Comparison of ENCODE assay signal across 1 cellular context in the genomic region with DNA sequence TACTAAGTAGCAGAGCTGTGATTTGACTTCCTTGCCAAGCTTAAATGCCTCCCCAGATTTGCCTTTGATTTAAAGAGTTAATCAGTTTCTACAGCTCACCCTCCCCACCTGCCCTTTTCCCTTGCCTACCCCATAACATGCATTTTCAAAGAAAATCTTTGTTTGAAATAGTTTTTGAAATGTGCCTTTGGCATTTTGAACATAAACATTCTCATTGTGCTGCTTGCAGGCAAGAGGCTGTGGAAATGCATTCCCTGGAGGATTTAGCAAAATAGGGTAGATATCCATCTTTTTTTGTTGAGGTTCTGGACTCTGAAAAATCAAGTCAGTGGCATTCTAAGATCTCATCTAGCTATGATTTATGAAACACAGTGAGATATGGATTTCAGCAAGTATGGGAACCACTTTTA.
TF ChIP-seq lines count a peak whose summit lies in the region.

No MANE protein-coding gene starts in this region.

TF ChIP-seq in GM12878, 131 proteins besides CTCF, POLR2A, EP300 and RAD21:
- TF ChIP-seq RFX5 (IDR thresholded peaks at IDR 0.05; ENCODE audit: low read depth, low read length) (no peak), NR2F1 (conservative IDR thresholded peaks at IDR 0.05) (no peak), RB1 (IDR thresholded peaks at IDR 0.05; ENCODE audit: borderline replicate concordance) (no peak), SREBF1 (IDR thresholded peaks at IDR 0.05; ENCODE audit: low read length) (no peak), MYC (IDR thresholded peaks at IDR 0.05; ENCODE audit: insufficient read depth, insufficient read length, insufficient replicate concordance, low read length, severe bottlenecking) (no peak), NFIC (IDR thresholded peaks at IDR 0.05; ENCODE audit: low read depth, low read length) (no peak), ATF7 (IDR thresholded peaks at IDR 0.05; ENCODE audit: low read depth) (no peak), YBX1 (IDR thresholded peaks at IDR 0.05) (no peak)
- TF ChIP-seq, protein P1, sequence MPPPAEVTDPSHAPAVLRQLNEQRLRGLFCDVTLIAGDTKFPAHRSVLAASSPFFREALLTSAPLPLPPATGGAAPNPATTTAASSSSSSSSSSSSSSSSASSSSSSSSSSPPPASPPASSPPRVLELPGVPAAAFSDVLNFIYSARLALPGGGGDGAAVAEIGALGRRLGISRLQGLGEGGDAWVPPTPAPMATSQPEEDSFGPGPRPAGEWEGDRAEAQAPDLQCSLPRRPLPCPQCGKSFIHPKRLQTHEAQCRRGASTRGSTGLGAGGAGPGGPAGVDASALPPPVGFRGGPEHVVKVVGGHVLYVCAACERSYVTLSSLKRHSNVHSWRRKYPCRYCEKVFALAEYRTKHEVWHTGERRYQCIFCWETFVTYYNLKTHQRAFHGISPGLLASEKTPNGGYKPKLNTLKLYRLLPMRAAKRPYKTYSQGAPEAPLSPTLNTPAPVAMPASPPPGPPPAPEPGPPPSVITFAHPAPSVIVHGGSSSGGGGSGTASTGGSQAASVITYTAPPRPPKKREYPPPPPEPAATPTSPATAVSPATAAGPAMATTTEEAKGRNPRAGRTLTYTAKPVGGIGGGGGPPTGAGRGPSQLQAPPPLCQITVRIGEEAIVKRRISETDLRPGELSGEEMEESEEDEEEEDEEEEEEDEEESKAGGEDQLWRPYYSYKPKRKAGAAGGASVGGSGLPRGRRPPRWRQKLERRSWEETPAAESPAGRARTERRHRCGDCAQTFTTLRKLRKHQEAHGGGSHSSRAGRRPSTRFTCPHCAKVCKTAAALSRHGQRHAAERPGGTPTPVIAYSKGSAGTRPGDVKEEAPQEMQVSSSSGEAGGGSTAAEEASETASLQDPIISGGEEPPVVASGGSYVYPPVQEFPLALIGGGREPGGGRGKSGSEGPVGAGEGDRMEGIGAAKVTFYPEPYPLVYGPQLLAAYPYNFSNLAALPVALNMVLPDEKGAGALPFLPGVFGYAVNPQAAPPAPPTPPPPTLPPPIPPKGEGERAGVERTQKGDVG (CRISPR knock-in tag; IDR thresholded peaks at IDR 0.05), result no peak
- TF ChIP-seq, protein P2, sequence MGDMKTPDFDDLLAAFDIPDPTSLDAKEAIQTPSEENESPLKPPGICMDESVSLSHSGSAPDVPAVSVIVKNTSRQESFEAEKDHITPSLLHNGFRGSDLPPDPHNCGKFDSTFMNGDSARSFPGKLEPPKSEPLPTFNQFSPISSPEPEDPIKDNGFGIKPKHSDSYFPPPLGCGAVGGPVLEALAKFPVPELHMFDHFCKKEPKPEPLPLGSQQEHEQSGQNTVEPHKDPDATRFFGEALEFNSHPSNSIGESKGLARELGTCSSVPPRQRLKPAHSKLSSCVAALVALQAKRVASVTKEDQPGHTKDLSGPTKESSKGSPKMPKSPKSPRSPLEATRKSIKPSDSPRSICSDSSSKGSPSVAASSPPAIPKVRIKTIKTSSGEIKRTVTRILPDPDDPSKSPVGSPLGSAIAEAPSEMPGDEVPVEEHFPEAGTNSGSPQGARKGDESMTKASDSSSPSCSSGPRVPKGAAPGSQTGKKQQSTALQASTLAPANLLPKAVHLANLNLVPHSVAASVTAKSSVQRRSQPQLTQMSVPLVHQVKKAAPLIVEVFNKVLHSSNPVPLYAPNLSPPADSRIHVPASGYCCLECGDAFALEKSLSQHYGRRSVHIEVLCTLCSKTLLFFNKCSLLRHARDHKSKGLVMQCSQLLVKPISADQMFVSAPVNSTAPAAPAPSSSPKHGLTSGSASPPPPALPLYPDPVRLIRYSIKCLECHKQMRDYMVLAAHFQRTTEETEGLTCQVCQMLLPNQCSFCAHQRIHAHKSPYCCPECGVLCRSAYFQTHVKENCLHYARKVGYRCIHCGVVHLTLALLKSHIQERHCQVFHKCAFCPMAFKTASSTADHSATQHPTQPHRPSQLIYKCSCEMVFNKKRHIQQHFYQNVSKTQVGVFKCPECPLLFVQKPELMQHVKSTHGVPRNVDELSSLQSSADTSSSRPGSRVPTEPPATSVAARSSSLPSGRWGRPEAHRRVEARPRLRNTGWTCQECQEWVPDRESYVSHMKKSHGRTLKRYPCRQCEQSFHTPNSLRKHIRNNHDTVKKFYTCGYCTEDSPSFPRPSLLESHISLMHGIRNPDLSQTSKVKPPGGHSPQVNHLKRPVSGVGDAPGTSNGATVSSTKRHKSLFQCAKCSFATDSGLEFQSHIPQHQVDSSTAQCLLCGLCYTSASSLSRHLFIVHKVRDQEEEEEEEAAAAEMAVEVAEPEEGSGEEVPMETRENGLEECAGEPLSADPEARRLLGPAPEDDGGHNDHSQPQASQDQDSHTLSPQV (IDR thresholded peaks at IDR 0.05), result no peak
- TF ChIP-seq, protein P3, sequence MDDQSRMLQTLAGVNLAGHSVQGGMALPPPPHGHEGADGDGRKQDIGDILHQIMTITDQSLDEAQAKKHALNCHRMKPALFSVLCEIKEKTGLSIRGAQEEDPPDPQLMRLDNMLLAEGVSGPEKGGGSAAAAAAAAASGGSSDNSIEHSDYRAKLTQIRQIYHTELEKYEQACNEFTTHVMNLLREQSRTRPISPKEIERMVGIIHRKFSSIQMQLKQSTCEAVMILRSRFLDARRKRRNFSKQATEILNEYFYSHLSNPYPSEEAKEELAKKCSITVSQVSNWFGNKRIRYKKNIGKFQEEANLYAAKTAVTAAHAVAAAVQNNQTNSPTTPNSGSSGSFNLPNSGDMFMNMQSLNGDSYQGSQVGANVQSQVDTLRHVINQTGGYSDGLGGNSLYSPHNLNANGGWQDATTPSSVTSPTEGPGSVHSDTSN (IDR thresholded peaks at IDR 0.05; ENCODE audit: insufficient replicate concordance, low read depth, low read length), result no peak
